1 cellular context compared by ENCODE assay signal in the genomic region with DNA sequence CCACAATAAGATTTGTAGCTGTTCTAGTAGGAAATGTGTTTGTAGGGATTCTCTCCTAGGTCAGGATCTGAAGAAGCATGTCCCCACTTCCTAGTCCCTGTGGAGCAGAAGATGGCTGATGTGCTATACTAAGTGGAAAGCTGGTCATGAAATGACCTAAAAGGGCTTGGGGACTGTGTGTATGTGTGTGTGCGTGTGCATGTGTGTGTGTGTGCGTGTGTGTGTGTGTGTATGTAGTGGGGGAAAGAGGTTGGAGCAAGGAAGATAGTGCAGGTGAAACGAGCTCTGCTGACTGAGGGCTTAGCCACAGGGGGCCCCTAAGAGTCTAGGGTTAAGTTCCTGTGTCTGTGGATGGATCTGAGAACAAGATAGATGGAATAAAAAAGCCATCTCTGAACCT.
TF ChIP-seq lines count a peak whose summit lies in the region.

No MANE protein-coding gene starts in this region.

TF ChIP-seq in H1, 55 proteins besides CTCF, POLR2A, EP300 and RAD21:
- TF ChIP-seq CREB1 (IDR thresholded peaks at IDR 0.05) (no peak), HDAC6 (IDR thresholded peaks at IDR 0.05; ENCODE audit: low read depth, low read length) (no peak), YY1 (IDR thresholded peaks at IDR 0.05; ENCODE audit: low read depth, low read length) (no peak), KDM4A (IDR thresholded peaks at IDR 0.05; ENCODE audit: low read depth, low read length, severe bottlenecking) (no peak), EZH2 (IDR thresholded peaks at IDR 0.05; ENCODE audit: low read depth, low read length, severe bottlenecking) (no peak), BCL11A (IDR thresholded peaks at IDR 0.05; ENCODE audit: low read depth in 2 of 2, low read length in 2 of 2) (no peak), CBX5 (IDR thresholded peaks at IDR 0.05; ENCODE audit: low read depth, low read length) (no peak), CEBPB (IDR thresholded peaks at IDR 0.05; ENCODE audit: low read depth, low read length) (no peak), SP2 (IDR thresholded peaks at IDR 0.05; ENCODE audit: low read length) (no peak)
- TF ChIP-seq, protein P1, sequence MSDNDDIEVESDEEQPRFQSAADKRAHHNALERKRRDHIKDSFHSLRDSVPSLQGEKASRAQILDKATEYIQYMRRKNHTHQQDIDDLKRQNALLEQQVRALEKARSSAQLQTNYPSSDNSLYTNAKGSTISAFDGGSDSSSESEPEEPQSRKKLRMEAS (IDR thresholded peaks at IDR 0.05) = no peak
